Comparison of ENCODE assay signal across 16 cellular contexts in genomic region chr22:46830841-46831240, GRCh38.
DNase-seq lines count a peak whose midpoint lies in the region; ATAC-seq and TF ChIP-seq lines count a peak whose summit lies in the region.
"Had no signal": no experiment of that assay in that cellular context is flagged by ENCODE, and none has a peak within 500 bp of the region (broad histone marks: within the 10 kb centered on the region; RNA-seq: fewer than 3 reads in every experiment).

No MANE protein-coding gene starts in this region.

- TF ChIP-seq CTCF in hepatocyte (IDR thresholded peaks at IDR 0.05; ENCODE audit: poor library complexity) = no peak
- TF ChIP-seq CTCF in stomach (IDR thresholded peaks at IDR 0.05) = no peak

- H3K4me3 ChIP-seq in GM23248 (peak overlapping the region; percentile 64), hepatocyte (no peak overlapping the region), stomach (no peak overlapping the region)
- H3K4me3 ChIP-seq: ovary, tibial nerve had no signal

- H3K27me3 ChIP-seq in GM23248 (replicated peaks; ENCODE audit: insufficient read depth) = no peaks in the 10 kb centered on the region
- no peaks in the 10 kb centered on the region for H3K27me3 ChIP-seq in hepatocyte
- no peaks in the 10 kb centered on the region for H3K27me3 ChIP-seq in stomach
- H3K27me3 ChIP-seq: ovary, tibial nerve had no signal

- H2AFZ ChIP-seq in GM23248 (no peak overlapping the region), hepatocyte (no peak overlapping the region)

- H3K36me3 ChIP-seq in GM23248 (ENCODE audit: low read depth) (peaks cover 9% of the 10 kb centered on the region), hepatocyte (replicated peaks; ENCODE audit: insufficient read depth, low read depth) (no peaks in the 10 kb centered on the region), stomach (peaks cover 0 to 14% (median 6%) of the 10 kb centered on the region in 4 donors)
- H3K36me3 ChIP-seq: ovary had no signal

- H4K20me1 ChIP-seq in GM23248 (ENCODE audit: insufficient read depth) (peaks cover 4% of the 10 kb centered on the region; the same call in 1 of the 2 replicates), hepatocyte (ENCODE audit: insufficient read depth, poor library complexity, severe bottlenecking) (peaks cover 12% of the 10 kb centered on the region)

- H3K27ac ChIP-seq in GM23248 = peak overlapping the region; percentile 97
- H3K27ac ChIP-seq in hepatocyte = peak overlapping the region; percentile 44
- H3K27ac ChIP-seq in stomach = peak overlapping the region in 3 of 5 donors; percentile 69 to 84 (median 72)
- H3K27ac ChIP-seq: C4-2B, ovary had no signal

- no peaks in the 10 kb centered on the region for H3K9me2 ChIP-seq in GM23248 (ENCODE audit: insufficient read depth)
- H3K9me2 ChIP-seq in hepatocyte (replicated peaks; ENCODE audit: insufficient read depth) = no peaks in the 10 kb centered on the region

- H3K79me2 ChIP-seq in GM23248 (ENCODE audit: insufficient read depth) (peaks cover 53% of the 10 kb centered on the region), hepatocyte (peaks cover 33% of the 10 kb centered on the region)

- H3K4me1 ChIP-seq in GM23248 (ENCODE audit: insufficient read depth) (peaks cover 30% of the 10 kb centered on the region), hepatocyte (ENCODE audit: insufficient read depth) (peaks cover 34% of the 10 kb centered on the region), stomach (peaks cover 26 to 41% (median 35%) of the 10 kb centered on the region in 4 donors)

- H3K4me2 ChIP-seq in GM23248 (ENCODE audit: unreplicated experiment) = peak overlapping the region; percentile 87
- H3K4me2 ChIP-seq in hepatocyte = no peak overlapping the region

- no peak for TF ChIP-seq POLR2A in stomach (IDR thresholded peaks at IDR 0.05)

- peaks cover 3% of the 10 kb centered on the region for H3K9me3 ChIP-seq in GM23248 (ENCODE audit: low read depth)
- H3K9me3 ChIP-seq in hepatocyte (ENCODE audit: low read depth) = peaks cover 14% of the 10 kb centered on the region
- H3K9me3 ChIP-seq in stomach = peaks cover 0 to 13% (median 3%) of the 10 kb centered on the region in 4 donors
- H3K9me3 ChIP-seq: ovary had no signal

- peak overlapping the region; percentile 77 for H3K9ac ChIP-seq in GM23248

- ATAC-seq in GM21723 (IDR thresholded peaks at IDR 0.05; ENCODE audit: unreplicated experiment) = no peak
- no peak for ATAC-seq in left ventricle myocardium superior
- no peak for ATAC-seq in HG03469 (IDR thresholded peaks at IDR 0.05; ENCODE audit: unreplicated experiment)

- 64 to 67% methylated on average over 8 of the region's 8 CpGs for WGBS in GM23248 (ENCODE audit: low coverage in 1 of 2, low lambda C conversion rate in 2 of 2, missing lambda C conversion rate in 2 of 2), 2 experiments
- 89% methylated on average over 8 of the region's 8 CpGs for WGBS in hepatocyte (ENCODE audit: low lambda C conversion rate, missing lambda C conversion rate)
- 82 to 95% (median 91%) methylated on average over 8 of the region's 8 CpGs for WGBS in stomach, 5 donors

- intact Hi-C loops in stomach (cut with DNase I; ENCODE audit: low total_unique reads) = no loop called here
- intact Hi-C loops in left ventricle myocardium superior (cut with micrococcal nuclease) = no loop called here

- in situ Hi-C loops in GM23248 (cut with MboI) = loop anchor here (25.0 kb wide), 2 partner anchors 1006 to 1656 kb away; a partner anchor contains a TSS

- DNase-seq in GM23248 (peak; percentile 60), T1000 (lab: John Stamatoyannopoulos, UW) (peak; percentile 5), hepatocyte (ENCODE audit: low spot score) (no peak), stomach (no peak), left ventricle myocardium superior (no peak)
- DNase-seq: activated CD4-positive, alpha-beta T cell treated with anti-CD3 and anti-CD28 coated beads for 1 hour; activated T-cell treated with anti-CD3 and anti-CD28 coated beads, Interleukin-2, amount 50 U/mL, for 1 hour; foreskin melanocyte; NCI-H1105; NCI-H2227 treated with DMSO at 0.1 percent for 48 hours; ovary; T-helper 1 cell had no signal

- peaks cover 38% of the 10 kb centered on the region for H3F3A ChIP-seq in GM23248 (ENCODE audit: insufficient read depth)

- no peak for TF ChIP-seq EP300 in stomach (IDR thresholded peaks at IDR 0.05)

Comparison
In these comparisons a context has a peak if more than half of its experiments do, and no peak if none do; other contexts are left out.
1. DNase-seq: peak in GM23248 (single experiment) and T1000 (single experiment); none in hepatocyte (single experiment), stomach (single experiment) and left ventricle myocardium superior (single experiment).
2. H3K27ac ChIP-seq: peak in every context shown above with its lines; median percentile 97 in GM23248; 72 in stomach; 44 in hepatocyte.